27 cellular contexts compared by ENCODE assay signal in genomic region chrX:66912417-66912816, GRCh38.
DNase-seq lines count a peak whose midpoint lies in the region; ATAC-seq, FAIRE-seq and TF ChIP-seq lines count a peak whose summit lies in the region.
"Had no signal": no experiment of that assay in that cellular context is flagged by ENCODE, and none has a peak within 500 bp of the region (broad histone marks: within the 10 kb centered on the region; RNA-seq: fewer than 3 reads in every experiment).

No MANE protein-coding gene starts in this region.

- in situ Hi-C loops in transverse colon (cut with MboI; ENCODE audit: low pct_ligation_motif_present in 1 of 4, low pct_unique_long_range_greater_than_20kb in 1 of 4, low sequenced_read_pairs in 3 of 4) = no loop called here

- no peak for FAIRE-seq in HTR-8/SVneo (lab: Jason Lieb, UNC)
- FAIRE-seq: A549, GM12878, GM12892, GM18507 had no signal

- TF ChIP-seq CTCF in C4-2B (conservative IDR thresholded peaks at IDR 0.05) (no peak), endothelial cell (IDR thresholded peaks at IDR 0.05; ENCODE audit: unreplicated experiment) (no peak), transverse colon (IDR thresholded peaks at IDR 0.05) (no peak)

- H3K36me3 Mint-ChIP-seq in endothelial cell (ENCODE audit: low read depth, unreplicated experiment) = no peaks in the 10 kb centered on the region
- H3K36me3 Mint-ChIP-seq: CD14-positive monocyte; CD4-positive, alpha-beta memory T cell; CD4-positive, CD25-positive, alpha-beta regulatory T cell; CD8-positive, alpha-beta memory T cell had no signal

- no peak for TF ChIP-seq EP300 in transverse colon (IDR thresholded peaks at IDR 0.05; ENCODE audit: low read depth)

- intact Hi-C loops in transverse colon (cut with DNase I; ENCODE audit: low total_unique reads) (no loop called here), left cardiac atrium (cut with DNase I) (no loop called here)

- WGBS in mesodermal cell (ENCODE audit: insufficient coverage in 2 of 2), 2 experiments = 83% methylated on average over 1 of the region's 2 CpGs; no CpG with 5 or more reads in 1 of the 2 experiments
- 13% methylated on average over 2 of the region's 2 CpGs; no CpG with 5 or more reads in 1 of the 2 donors for WGBS in transverse colon (ENCODE audit: low coverage in 1 of 2), 2 donors

- no peaks in the 10 kb centered on the region for H3K9me3 ChIP-seq in mesodermal cell (ENCODE audit: control insufficient read depth, low read length)
- H3K9me3 ChIP-seq in transverse colon = no peaks in the 10 kb centered on the region
- H3K9me3 ChIP-seq: A549; BLaER1 treated with 17β-estradiol and CSF1 and Interleukin-3, amounts not matched to agents 10 nM and 100 nM had no signal

- ATAC-seq in left cardiac atrium = no peak
- ATAC-seq: A549, GM12878 had no signal

- H3K4me1 ChIP-seq in mesodermal cell (ENCODE audit: control insufficient read depth, insufficient read depth, low read length, poor library complexity, severe bottlenecking) (no peaks in the 10 kb centered on the region), transverse colon (no peaks in the 10 kb centered on the region)
- H3K4me1 ChIP-seq: A549 had no signal

- peak overlapping the region; percentile 97 for H3K27ac Mint-ChIP-seq in endothelial cell (ENCODE audit: unreplicated experiment)
- H3K27ac Mint-ChIP-seq: B cell; CD4-positive, alpha-beta memory T cell; CD4-positive, CD25-positive, alpha-beta regulatory T cell; CD8-positive, alpha-beta memory T cell had no signal

- TF ChIP-seq POLR2A in transverse colon (IDR thresholded peaks at IDR 0.05) = no peak

- H3K27ac ChIP-seq in C4-2B (peak overlapping the region; percentile 36; the same call in 1 of the 2 replicates), mesodermal cell (ENCODE audit: low read depth, low read length, severe bottlenecking) (peak overlapping the region; percentile 23), transverse colon (no peak overlapping the region)
- H3K27ac ChIP-seq: 22Rv1, A549 had no signal

- H3K36me3 ChIP-seq in mesodermal cell (ENCODE audit: control insufficient read depth, insufficient read depth, low read length) (no peaks in the 10 kb centered on the region), transverse colon (no peaks in the 10 kb centered on the region)
- H3K36me3 ChIP-seq: BLaER1 treated with 17β-estradiol and CSF1 and Interleukin-3, amounts not matched to agents 10 nM and 100 nM had no signal

- H3K4me3 ChIP-seq in mesodermal cell (ENCODE audit: extremely low read depth, insufficient read depth, low read length, poor library complexity, severe bottlenecking) (no peak overlapping the region), transverse colon (no peak overlapping the region)
- H3K4me3 ChIP-seq: A549; BLaER1 treated with 17β-estradiol and CSF1 and Interleukin-3, amounts not matched to agents 10 nM and 100 nM; GM12878 had no signal

- H3K4me3 Mint-ChIP-seq in endothelial cell (ENCODE audit: unreplicated experiment) = no peak overlapping the region
- H3K4me3 Mint-ChIP-seq: B cell; CD14-positive monocyte; CD4-positive, alpha-beta memory T cell; CD4-positive, CD25-positive, alpha-beta regulatory T cell; CD8-positive, alpha-beta memory T cell had no signal

- H3K27me3 ChIP-seq in transverse colon = no peaks in the 10 kb centered on the region

- H3K27me3 Mint-ChIP-seq in endothelial cell (ENCODE audit: unreplicated experiment) = peaks cover 2% of the 10 kb centered on the region
- H3K27me3 Mint-ChIP-seq: B cell; CD4-positive, CD25-positive, alpha-beta regulatory T cell had no signal

- DNase-seq in endothelial cell (ENCODE audit: low spot score) = no peak
- peak; percentile 26 for DNase-seq in transverse colon
- no peak for DNase-seq in mucosa of gallbladder (ENCODE audit: low spot score)
- no peak for DNase-seq in left cardiac atrium
- DNase-seq in HTR-8/SVneo (ENCODE audit: insufficient read length, low spot score) = no peak
- DNase-seq: AML-193; CD4-positive, alpha-beta memory T cell; CD4-positive, CD25-positive, alpha-beta regulatory T cell; CD8-positive, alpha-beta memory T cell; COR-L47; DMS 273 treated with DMSO at 0.1 percent for 48 hours; DMS153; DMS53; DMS79; DND-41; EL; GDM1 had no signal

- H3K4me1 Mint-ChIP-seq in endothelial cell (ENCODE audit: unreplicated experiment) = peaks cover 20% of the 10 kb centered on the region
- H3K4me1 Mint-ChIP-seq: B cell; CD4-positive, CD25-positive, alpha-beta regulatory T cell; CD8-positive, alpha-beta memory T cell had no signal

- H3K9me3 Mint-ChIP-seq in endothelial cell (ENCODE audit: unreplicated experiment) = no peaks in the 10 kb centered on the region
- H3K9me3 Mint-ChIP-seq: CD14-positive monocyte; CD4-positive, alpha-beta memory T cell; CD8-positive, alpha-beta memory T cell had no signal

Comparison
In these comparisons a context has a peak if more than half of its experiments do, and no peak if none do; other contexts are left out.
1. H3K27ac ChIP-seq: peak in C4-2B (single experiment) and mesodermal cell (single experiment); none in transverse colon (0 of 4).